22 cellular contexts compared by ENCODE assay signal in the genomic region with DNA sequence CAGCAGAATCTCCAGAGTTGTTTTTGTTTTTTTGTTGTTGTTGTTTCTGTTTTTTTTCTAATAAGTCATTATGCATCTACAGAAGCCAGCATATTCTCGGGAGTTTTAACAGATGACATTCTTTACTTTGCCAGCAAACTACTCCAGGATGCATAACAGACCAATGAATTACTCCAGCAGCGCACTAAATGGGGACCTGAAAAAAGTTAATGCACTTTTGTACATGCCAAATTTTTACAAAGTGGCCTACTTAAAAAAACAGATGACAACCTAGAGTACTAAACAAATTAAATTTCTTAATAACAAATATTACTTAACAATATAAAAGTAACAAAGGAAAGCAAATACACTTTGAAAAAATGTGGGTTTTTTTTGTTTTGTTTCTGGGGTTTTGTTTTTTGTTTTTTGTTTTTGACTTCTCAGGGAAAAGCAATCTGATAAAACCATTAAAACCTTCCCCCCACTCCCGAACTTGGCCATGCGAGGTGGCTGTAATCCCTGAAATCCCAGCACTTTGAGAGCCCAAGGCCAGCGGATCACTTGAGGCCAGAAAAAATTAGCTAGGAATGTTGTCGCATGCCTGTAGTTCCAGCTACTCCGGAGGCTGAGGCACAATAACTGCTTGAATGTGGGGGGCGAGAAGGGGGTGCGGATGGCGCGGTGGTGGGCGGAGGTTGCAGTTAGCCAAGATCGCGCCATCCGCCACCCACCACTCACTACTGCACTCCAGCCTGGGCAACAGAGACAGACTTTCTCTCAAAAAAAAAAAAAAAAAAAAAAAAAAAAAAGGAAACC.
A peak's percentile ranks its signal among the peaks of the same experiment; 100 is the strongest.
DNase-seq lines count a peak whose midpoint lies in the region; ATAC-seq and TF ChIP-seq lines count a peak whose summit lies in the region.
"Had no signal": no experiment of that assay in that cellular context is flagged by ENCODE, and none has a peak within 500 bp of the region (broad histone marks: within the 10 kb centered on the region; RNA-seq: fewer than 3 reads in every experiment).

No MANE protein-coding gene starts in this region.

- H3K9me3 Mint-ChIP-seq in Caco-2 (ENCODE audit: unreplicated experiment) (peaks cover 9% of the 10 kb centered on the region), mesothelial cell of epicardium (no peaks in the 10 kb centered on the region)
- peaks cover 10% of the 10 kb centered on the region for H3K9me3 Mint-ChIP-seq in stimulated activated effector memory CD8-positive, alpha-beta T cell treated with anti-CD3 and anti-CD28 coated beads, Interleukin-12 subunit alpha, Interleukin-12 subunit beta, amount 100 ng/mL, for 72 hours

- no peak overlapping the region for H3K4me3 ChIP-seq in Caco-2 (ENCODE audit: low read depth, low read length)
- no peak overlapping the region for H3K4me3 ChIP-seq in NT2/D1 (ENCODE audit: insufficient read length, low read depth)
- H3K4me3 ChIP-seq in breast epithelium, result no peak overlapping the region
- H3K4me3 ChIP-seq: coronary artery, mucosa of descending colon had no signal

- CTCF ChIA-PET in Caco-2 (lab: Charles Lee), result no interaction called here

- H3K27me3 Mint-ChIP-seq in Caco-2 (ENCODE audit: insufficient read depth, unreplicated experiment), result no peaks in the 10 kb centered on the region
- H3K27me3 Mint-ChIP-seq in mesothelial cell of epicardium (ENCODE audit: low read depth), result no peaks in the 10 kb centered on the region
- H3K27me3 Mint-ChIP-seq: activated CD8-positive, alpha-beta T cell treated with anti-CD3 and anti-CD28 coated beads for 36 hours; stimulated activated naive B cell treated with anti-CD40 and anti-IgM and Interleukin-4, amounts not matched to agents 10 μg/mL and 1 μg/mL and 100 μg/mL, for 72 hours had no signal

- ATAC-seq in stimulated activated effector memory CD8-positive, alpha-beta T cell treated with anti-CD3 and anti-CD28 coated beads, Interleukin-12 subunit alpha, Interleukin-12 subunit beta, amount 100 ng/mL, for 72 hours, result no peak
- ATAC-seq: activated CD8-positive, alpha-beta T cell treated with anti-CD3 and anti-CD28 coated beads for 36 hours; activated T-cell treated with anti-CD3 and anti-CD28 coated beads, Interleukin-2, amount 50 U/mL, for 4 hours; left colon; mucosa of descending colon; stimulated activated naive B cell treated with anti-CD40 and anti-IgM and Interleukin-4, amounts not matched to agents 10 μg/mL and 1 μg/mL and 100 μg/mL, for 72 hours had no signal

- TF ChIP-seq POLR2A in breast epithelium (IDR thresholded peaks at IDR 0.05), result no peak

- H3K4me3 Mint-ChIP-seq in Caco-2 (ENCODE audit: unreplicated experiment) (peak overlapping the region; percentile 79), mesothelial cell of epicardium (peak overlapping the region; percentile 25)
- no peak overlapping the region for H3K4me3 Mint-ChIP-seq in stimulated activated effector memory CD8-positive, alpha-beta T cell treated with anti-CD3 and anti-CD28 coated beads, Interleukin-12 subunit alpha, Interleukin-12 subunit beta, amount 100 ng/mL, for 72 hours
- H3K4me3 Mint-ChIP-seq: activated CD8-positive, alpha-beta T cell treated with anti-CD3 and anti-CD28 coated beads for 36 hours; activated naive CD4-positive, alpha-beta T cell treated with anti-CD3 and anti-CD28 coated beads for 36 hours; activated T-cell treated with anti-CD3 and anti-CD28 coated beads, Interleukin-2, amount 50 U/mL, for 4 hours; stimulated activated naive B cell treated with anti-CD40 and anti-IgM and Interleukin-4, amounts not matched to agents 10 μg/mL and 1 μg/mL and 100 μg/mL, for 72 hours; T-helper 1 cell treated with Interleukin-12 subunit alpha and Interleukin-12 subunit beta and Interleukin-4 antibody, amounts not matched to agents 30 μg/mL and 1 μg/mL, for 36 hours had no signal

- peak overlapping the region; percentile 91 for H3K27ac Mint-ChIP-seq in Caco-2 (ENCODE audit: unreplicated experiment)
- peak overlapping the region; percentile 72 for H3K27ac Mint-ChIP-seq in mesothelial cell of epicardium
- no peak overlapping the region for H3K27ac Mint-ChIP-seq in stimulated activated effector memory CD8-positive, alpha-beta T cell treated with anti-CD3 and anti-CD28 coated beads, Interleukin-12 subunit alpha, Interleukin-12 subunit beta, amount 100 ng/mL, for 72 hours
- H3K27ac Mint-ChIP-seq: activated CD8-positive, alpha-beta T cell treated with anti-CD3 and anti-CD28 coated beads for 36 hours; activated naive CD4-positive, alpha-beta T cell treated with anti-CD3 and anti-CD28 coated beads for 36 hours; stimulated activated naive B cell treated with anti-CD40 and anti-IgM and Interleukin-4, amounts not matched to agents 10 μg/mL and 1 μg/mL and 100 μg/mL, for 72 hours; T-helper 1 cell treated with Interleukin-12 subunit alpha and Interleukin-12 subunit beta and Interleukin-4 antibody, amounts not matched to agents 30 μg/mL and 1 μg/mL, for 36 hours had no signal

- no peak overlapping the region for H3K27ac ChIP-seq in breast epithelium
- H3K27ac ChIP-seq: coronary artery, RWPE1, VCaP had no signal

- no peak for TF ChIP-seq CTCF in Caco-2 (IDR thresholded peaks at IDR 0.05; ENCODE audit: insufficient read depth in 1 of 2, low read depth in 1 of 2, low read length in 1 of 2, severe bottlenecking in 1 of 2, unreplicated experiment in 1 of 2)
- TF ChIP-seq CTCF in mesothelial cell of epicardium (IDR thresholded peaks at IDR 0.05; ENCODE audit: unreplicated experiment), result no peak
- no peak for TF ChIP-seq CTCF in breast epithelium (IDR thresholded peaks at IDR 0.05)

- H3K36me3 ChIP-seq in Caco-2 (ENCODE audit: control insufficient read depth, insufficient read depth, low read length), result no peaks in the 10 kb centered on the region
- no peaks in the 10 kb centered on the region for H3K36me3 ChIP-seq in NT2/D1 (ENCODE audit: insufficient read depth, insufficient read length, low read length)
- H3K36me3 ChIP-seq in breast epithelium, result no peaks in the 10 kb centered on the region

- DNase-seq in Caco-2 (peak in 1 of 2 experiments; percentile 12), NT2/D1 (ENCODE audit: low read depth, low spot score) (peak; percentile 23), ecto neural progenitor cell (ENCODE audit: low spot score) (peak; percentile 48), mesothelial cell of epicardium (ENCODE audit: low spot score in 2 of 2, unreplicated experiment in 2 of 2) (no peak), breast epithelium (ENCODE audit: low spot score in 2 of 2) (no peak), mesenteric fat pad (ENCODE audit: low spot score) (no peak), HuH-7.5 (ENCODE audit: low spot score) (no peak)
- DNase-seq in stimulated activated effector memory CD8-positive, alpha-beta T cell treated with anti-CD3 and anti-CD28 coated beads, Interleukin-12 subunit alpha, Interleukin-12 subunit beta, amount 100 ng/mL, for 72 hours (ENCODE audit: low spot score in 2 of 2), result no peak
- DNase-seq: activated CD8-positive, alpha-beta T cell treated with anti-CD3 and anti-CD28 coated beads for 36 hours; activated naive CD4-positive, alpha-beta T cell treated with anti-CD3 and anti-CD28 coated beads for 36 hours; activated T-cell treated with anti-CD3 and anti-CD28 coated beads, Interleukin-2, amount 50 U/mL, for 4 hours; Karpas-422; left colon; mucosa of descending colon; NCI-H1048; NCI-H2029; NCI-H446 treated with DMSO at 0.1 percent for 48 hours; stimulated activated naive B cell treated with anti-CD40 and anti-IgM and Interleukin-4, amounts not matched to agents 10 μg/mL and 1 μg/mL and 100 μg/mL, for 72 hours had no signal

- H3K27me3 ChIP-seq in Caco-2 (replicated peaks; ENCODE audit: control insufficient read depth, insufficient read depth, low read length), result no peaks in the 10 kb centered on the region
- no peaks in the 10 kb centered on the region for H3K27me3 ChIP-seq in NT2/D1 (ENCODE audit: insufficient read depth, insufficient read length)
- H3K27me3 ChIP-seq in breast epithelium, result no peaks in the 10 kb centered on the region

- POLR2A ChIA-PET in Caco-2 (lab: Charles Lee), result no interaction called here

- peaks cover 5% of the 10 kb centered on the region for H3K36me3 Mint-ChIP-seq in Caco-2 (ENCODE audit: insufficient read depth, unreplicated experiment)
- peaks cover 1% of the 10 kb centered on the region for H3K36me3 Mint-ChIP-seq in mesothelial cell of epicardium
- H3K36me3 Mint-ChIP-seq in stimulated activated effector memory CD8-positive, alpha-beta T cell treated with anti-CD3 and anti-CD28 coated beads, Interleukin-12 subunit alpha, Interleukin-12 subunit beta, amount 100 ng/mL, for 72 hours, result no peaks in the 10 kb centered on the region
- H3K36me3 Mint-ChIP-seq: stimulated activated naive B cell treated with anti-CD40 and anti-IgM and Interleukin-4, amounts not matched to agents 10 μg/mL and 1 μg/mL and 100 μg/mL, for 72 hours had no signal

- H3K4me1 ChIP-seq in Caco-2, result peaks cover 28% of the 10 kb centered on the region
- no peaks in the 10 kb centered on the region for H3K4me1 ChIP-seq in NT2/D1 (ENCODE audit: insufficient read depth, insufficient read length)
- H3K4me1 ChIP-seq in breast epithelium, result no peaks in the 10 kb centered on the region

- intact Hi-C loops in Caco-2 (cut with micrococcal nuclease; ENCODE audit: unreplicated experiment), result loop anchor here (1.0 to 5.0 kb wide), 5 partner anchors 36 to 355 kb away; no protein-coding TSS in a partner anchor
- intact Hi-C loops in breast epithelium (cut with DNase I; ENCODE audit: low total_unique reads), result no loop called here

- BruUV-seq in Caco-2 (replicated peaks; lab: Mats Ljungman, UMichigan), result no TSS peak

- H3K4me1 Mint-ChIP-seq in Caco-2 (ENCODE audit: low read depth, unreplicated experiment), result peaks cover 13% of the 10 kb centered on the region
- H3K4me1 Mint-ChIP-seq in mesothelial cell of epicardium, result peaks cover 23% of the 10 kb centered on the region
- no peaks in the 10 kb centered on the region for H3K4me1 Mint-ChIP-seq in stimulated activated effector memory CD8-positive, alpha-beta T cell treated with anti-CD3 and anti-CD28 coated beads, Interleukin-12 subunit alpha, Interleukin-12 subunit beta, amount 100 ng/mL, for 72 hours
- H3K4me1 Mint-ChIP-seq: stimulated activated naive B cell treated with anti-CD40 and anti-IgM and Interleukin-4, amounts not matched to agents 10 μg/mL and 1 μg/mL and 100 μg/mL, for 72 hours had no signal

- H3K9ac ChIP-seq in NT2/D1 (ENCODE audit: insufficient read length, low read depth), result no peak overlapping the region

- H3K9me3 ChIP-seq in Caco-2 (no peaks in the 10 kb centered on the region), NT2/D1 (ENCODE audit: insufficient read depth, low read length) (no peaks in the 10 kb centered on the region), breast epithelium (no peaks in the 10 kb centered on the region)
- H3K9me3 ChIP-seq: mucosa of descending colon had no signal

Comparison
In these comparisons a context has a peak if more than half of its experiments do, and no peak if none do; other contexts are left out.
1. DNase-seq: peak in NT2/D1 (single experiment) and ecto neural progenitor cell (single experiment); none in mesothelial cell of epicardium (0 of 2), breast epithelium (0 of 2), mesenteric fat pad (single experiment), HuH-7.5 (single experiment) and stimulated activated effector memory CD8-positive, alpha-beta T cell treated with anti-CD3 and anti-CD28 coated beads, Interleukin-12 subunit alpha, Interleukin-12 subunit beta, amount 100 ng/mL, for 72 hours (0 of 2).